Comparison of ENCODE assay signal across 2 cellular contexts in the genomic region with DNA sequence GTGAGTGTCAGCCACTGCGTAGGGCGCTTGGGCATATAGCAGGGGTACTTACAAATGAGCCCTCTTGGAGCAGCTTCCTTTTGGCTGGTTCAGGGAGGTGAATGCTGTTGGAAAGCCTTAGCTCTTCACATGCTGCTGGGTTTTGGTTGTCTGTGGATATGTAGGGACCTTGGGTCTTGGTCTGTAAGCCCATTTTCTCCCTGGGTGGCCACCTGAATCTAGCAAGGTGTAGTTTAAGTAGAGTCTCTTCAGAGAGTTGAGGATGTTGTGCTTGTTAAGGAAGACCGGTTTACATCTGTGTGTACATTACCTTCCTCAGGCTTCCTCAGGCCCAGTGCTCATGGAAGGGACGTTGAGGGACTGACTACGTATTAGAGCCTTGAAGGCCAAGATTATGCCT.
A peak's percentile ranks its signal among the peaks of the same experiment; 100 is the strongest.
TF ChIP-seq lines count a peak whose summit lies in the region.

No MANE protein-coding gene starts in this region.

TF ChIP-seq in GM23338, 12 proteins besides CTCF, POLR2A, EP300 and RAD21:
- TF ChIP-seq CREB1 (CRISPR knock-in tag; IDR thresholded peaks at IDR 0.05; ENCODE audit: low read depth) (no peak), ZNF331 (CRISPR knock-in tag; IDR thresholded peaks at IDR 0.05; ENCODE audit: low read depth) (no peak), ETS1 (IDR thresholded peaks at IDR 0.05) (no peak), POLR2AphosphoS5 (IDR thresholded peaks at IDR 0.05; ENCODE audit: low read depth) (peak; percentile 35; the same call in 1 of the 2 replicates), EZH2phosphoT487 (IDR thresholded peaks at IDR 0.05; ENCODE audit: unreplicated experiment) (no peak), ZNF114 (CRISPR knock-in tag; IDR thresholded peaks at IDR 0.05) (no peak)
- TF ChIP-seq, protein P1, sequence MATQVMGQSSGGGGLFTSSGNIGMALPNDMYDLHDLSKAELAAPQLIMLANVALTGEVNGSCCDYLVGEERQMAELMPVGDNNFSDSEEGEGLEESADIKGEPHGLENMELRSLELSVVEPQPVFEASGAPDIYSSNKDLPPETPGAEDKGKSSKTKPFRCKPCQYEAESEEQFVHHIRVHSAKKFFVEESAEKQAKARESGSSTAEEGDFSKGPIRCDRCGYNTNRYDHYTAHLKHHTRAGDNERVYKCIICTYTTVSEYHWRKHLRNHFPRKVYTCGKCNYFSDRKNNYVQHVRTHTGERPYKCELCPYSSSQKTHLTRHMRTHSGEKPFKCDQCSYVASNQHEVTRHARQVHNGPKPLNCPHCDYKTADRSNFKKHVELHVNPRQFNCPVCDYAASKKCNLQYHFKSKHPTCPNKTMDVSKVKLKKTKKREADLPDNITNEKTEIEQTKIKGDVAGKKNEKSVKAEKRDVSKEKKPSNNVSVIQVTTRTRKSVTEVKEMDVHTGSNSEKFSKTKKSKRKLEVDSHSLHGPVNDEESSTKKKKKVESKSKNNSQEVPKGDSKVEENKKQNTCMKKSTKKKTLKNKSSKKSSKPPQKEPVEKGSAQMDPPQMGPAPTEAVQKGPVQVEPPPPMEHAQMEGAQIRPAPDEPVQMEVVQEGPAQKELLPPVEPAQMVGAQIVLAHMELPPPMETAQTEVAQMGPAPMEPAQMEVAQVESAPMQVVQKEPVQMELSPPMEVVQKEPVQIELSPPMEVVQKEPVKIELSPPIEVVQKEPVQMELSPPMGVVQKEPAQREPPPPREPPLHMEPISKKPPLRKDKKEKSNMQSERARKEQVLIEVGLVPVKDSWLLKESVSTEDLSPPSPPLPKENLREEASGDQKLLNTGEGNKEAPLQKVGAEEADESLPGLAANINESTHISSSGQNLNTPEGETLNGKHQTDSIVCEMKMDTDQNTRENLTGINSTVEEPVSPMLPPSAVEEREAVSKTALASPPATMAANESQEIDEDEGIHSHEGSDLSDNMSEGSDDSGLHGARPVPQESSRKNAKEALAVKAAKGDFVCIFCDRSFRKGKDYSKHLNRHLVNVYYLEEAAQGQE (IDR thresholded peaks at IDR 0.05; ENCODE audit: unreplicated experiment), result no peak
- TF ChIP-seq, protein P2, sequence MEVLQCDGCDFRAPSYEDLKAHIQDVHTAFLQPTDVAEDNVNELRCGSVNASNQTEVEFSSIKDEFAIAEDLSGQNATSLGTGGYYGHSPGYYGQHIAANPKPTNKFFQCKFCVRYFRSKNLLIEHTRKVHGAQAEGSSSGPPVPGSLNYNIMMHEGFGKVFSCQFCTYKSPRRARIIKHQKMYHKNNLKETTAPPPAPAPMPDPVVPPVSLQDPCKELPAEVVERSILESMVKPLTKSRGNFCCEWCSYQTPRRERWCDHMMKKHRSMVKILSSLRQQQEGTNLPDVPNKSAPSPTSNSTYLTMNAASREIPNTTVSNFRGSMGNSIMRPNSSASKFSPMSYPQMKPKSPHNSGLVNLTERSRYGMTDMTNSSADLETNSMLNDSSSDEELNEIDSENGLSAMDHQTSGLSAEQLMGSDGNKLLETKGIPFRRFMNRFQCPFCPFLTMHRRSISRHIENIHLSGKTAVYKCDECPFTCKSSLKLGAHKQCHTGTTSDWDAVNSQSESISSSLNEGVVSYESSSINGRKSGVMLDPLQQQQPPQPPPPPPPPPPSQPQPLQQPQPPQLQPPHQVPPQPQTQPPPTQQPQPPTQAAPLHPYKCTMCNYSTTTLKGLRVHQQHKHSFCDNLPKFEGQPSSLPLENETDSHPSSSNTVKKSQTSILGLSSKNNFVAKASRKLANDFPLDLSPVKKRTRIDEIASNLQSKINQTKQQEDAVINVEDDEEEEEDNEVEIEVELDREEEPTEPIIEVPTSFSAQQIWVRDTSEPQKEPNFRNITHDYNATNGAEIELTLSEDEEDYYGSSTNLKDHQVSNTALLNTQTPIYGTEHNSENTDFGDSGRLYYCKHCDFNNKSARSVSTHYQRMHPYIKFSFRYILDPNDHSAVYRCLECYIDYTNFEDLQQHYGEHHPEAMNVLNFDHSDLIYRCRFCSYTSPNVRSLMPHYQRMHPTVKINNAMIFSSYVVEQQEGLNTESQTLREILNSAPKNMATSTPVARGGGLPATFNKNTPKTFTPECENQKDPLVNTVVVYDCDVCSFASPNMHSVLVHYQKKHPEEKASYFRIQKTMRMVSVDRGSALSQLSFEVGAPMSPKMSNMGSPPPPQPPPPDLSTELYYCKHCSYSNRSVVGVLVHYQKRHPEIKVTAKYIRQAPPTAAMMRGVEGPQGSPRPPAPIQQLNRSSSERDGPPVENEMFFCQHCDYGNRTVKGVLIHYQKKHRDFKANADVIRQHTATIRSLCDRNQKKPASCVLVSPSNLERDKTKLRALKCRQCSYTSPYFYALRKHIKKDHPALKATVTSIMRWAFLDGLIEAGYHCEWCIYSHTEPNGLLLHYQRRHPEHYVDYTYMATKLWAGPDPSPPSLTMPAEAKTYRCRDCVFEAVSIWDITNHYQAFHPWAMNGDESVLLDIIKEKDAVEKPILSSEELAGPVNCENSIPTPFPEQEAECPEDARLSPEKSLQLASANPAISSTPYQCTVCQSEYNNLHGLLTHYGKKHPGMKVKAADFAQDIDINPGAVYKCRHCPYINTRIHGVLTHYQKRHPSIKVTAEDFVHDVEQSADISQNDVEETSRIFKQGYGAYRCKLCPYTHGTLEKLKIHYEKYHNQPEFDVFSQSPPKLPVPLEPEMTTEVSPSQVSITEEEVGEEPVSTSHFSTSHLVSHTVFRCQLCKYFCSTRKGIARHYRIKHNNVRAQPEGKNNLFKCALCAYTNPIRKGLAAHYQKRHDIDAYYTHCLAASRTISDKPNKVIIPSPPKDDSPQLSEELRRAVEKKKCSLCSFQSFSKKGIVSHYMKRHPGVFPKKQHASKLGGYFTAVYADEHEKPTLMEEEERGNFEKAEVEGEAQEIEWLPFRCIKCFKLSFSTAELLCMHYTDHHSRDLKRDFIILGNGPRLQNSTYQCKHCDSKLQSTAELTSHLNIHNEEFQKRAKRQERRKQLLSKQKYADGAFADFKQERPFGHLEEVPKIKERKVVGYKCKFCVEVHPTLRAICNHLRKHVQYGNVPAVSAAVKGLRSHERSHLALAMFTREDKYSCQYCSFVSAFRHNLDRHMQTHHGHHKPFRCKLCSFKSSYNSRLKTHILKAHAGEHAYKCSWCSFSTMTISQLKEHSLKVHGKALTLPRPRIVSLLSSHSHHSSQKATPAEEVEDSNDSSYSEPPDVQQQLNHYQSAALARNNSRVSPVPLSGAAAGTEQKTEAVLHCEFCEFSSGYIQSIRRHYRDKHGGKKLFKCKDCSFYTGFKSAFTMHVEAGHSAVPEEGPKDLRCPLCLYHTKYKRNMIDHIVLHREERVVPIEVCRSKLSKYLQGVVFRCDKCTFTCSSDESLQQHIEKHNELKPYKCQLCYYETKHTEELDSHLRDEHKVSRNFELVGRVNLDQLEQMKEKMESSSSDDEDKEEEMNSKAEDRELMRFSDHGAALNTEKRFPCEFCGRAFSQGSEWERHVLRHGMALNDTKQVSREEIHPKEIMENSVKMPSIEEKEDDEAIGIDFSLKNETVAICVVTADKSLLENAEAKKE (CRISPR knock-in tag; IDR thresholded peaks at IDR 0.05), result no peak

TF ChIP-seq in H1, 55 proteins besides CTCF, POLR2A, EP300 and RAD21:
- TF ChIP-seq CHD7 (IDR thresholded peaks at IDR 0.05; ENCODE audit: insufficient replicate concordance, low read length) (no peak), GABPA (IDR thresholded peaks at IDR 0.05; ENCODE audit: borderline replicate concordance, insufficient read depth, low read length) (no peak), POLR2AphosphoS5 (IDR thresholded peaks at IDR 0.05; ENCODE audit: low read depth, low read length) (peak; percentile 52; the same call in 1 of the 2 replicates), SIN3A (conservative IDR thresholded peaks at IDR 0.05 in 1 of 2, IDR thresholded peaks at IDR 0.05 in 1 of 2; ENCODE audit: low read depth in 1 of 2, low read length in 2 of 2) (0 out of 4 replicates have a peak, but pooled peaks of 1 of the 2 experiments have one; percentile 15), CBX8 (IDR thresholded peaks at IDR 0.05; ENCODE audit: borderline replicate concordance, low read depth, low read length) (no peak), SP4 (IDR thresholded peaks at IDR 0.05; ENCODE audit: low read length) (no peak), HDAC2 (IDR thresholded peaks at IDR 0.05; ENCODE audit: borderline replicate concordance in 1 of 2, low read depth in 2 of 2, low read length in 2 of 2) (no peak), RXRA (IDR thresholded peaks at IDR 0.05; ENCODE audit: insufficient read depth, low read depth, low read length) (0 out of 2 replicates have a peak, but pooled peaks have one; percentile 33), KDM4A (IDR thresholded peaks at IDR 0.05; ENCODE audit: low read depth, low read length, severe bottlenecking) (no peak)
- TF ChIP-seq, protein P3, sequence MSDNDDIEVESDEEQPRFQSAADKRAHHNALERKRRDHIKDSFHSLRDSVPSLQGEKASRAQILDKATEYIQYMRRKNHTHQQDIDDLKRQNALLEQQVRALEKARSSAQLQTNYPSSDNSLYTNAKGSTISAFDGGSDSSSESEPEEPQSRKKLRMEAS (IDR thresholded peaks at IDR 0.05), result no peak
TF ChIP-seq in H1: peak in this region for 3.
